14 cellular contexts compared by ENCODE assay signal in the genomic region with DNA sequence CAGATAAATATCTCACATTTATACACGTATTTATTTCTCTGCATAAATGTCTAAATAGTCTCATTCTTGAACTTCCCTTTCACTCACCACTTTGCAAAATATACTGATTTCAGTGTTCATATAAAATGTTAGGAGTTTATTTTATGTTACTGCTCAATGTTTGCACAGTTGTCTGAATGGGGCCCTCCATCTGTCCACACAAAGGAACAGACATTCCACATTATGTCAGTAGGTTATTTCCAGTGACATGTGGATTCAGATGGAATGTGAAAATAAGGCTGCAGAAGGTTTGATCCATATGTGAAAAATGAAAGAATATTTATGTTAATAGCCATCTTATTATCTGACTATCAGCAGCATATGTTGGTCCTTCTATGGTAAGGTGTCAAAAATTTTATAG.
DNase-seq lines count a peak whose midpoint lies in the region; ATAC-seq lines count a peak whose summit lies in the region.
"Had no signal": no experiment of that assay in that cellular context is flagged by ENCODE, and none has a peak within 500 bp of the region (broad histone marks: within the 10 kb centered on the region; RNA-seq: fewer than 3 reads in every experiment).

No MANE protein-coding gene starts in this region.

- intact Hi-C loops in activated T-helper 1 cell treated with anti-CD3 and anti-CD28 coated beads, Interleukin-12 subunit alpha, Interleukin-12 subunit beta, Interleukin-2, Interleukin-4 antibody, amounts not matched to agents 30 ng/mL and 10 ng/mL and 1 ng/mL, durations not matched to agents 14 hours and 24 hours and 36 hours (cut with micrococcal nuclease): no loop called here
- intact Hi-C loops in left colon (cut with DNase I, micrococcal nuclease): no loop called here

- H3K4me3 Mint-ChIP-seq in activated T-helper 1 cell treated with anti-CD3 and anti-CD28 coated beads, Interleukin-12 subunit alpha, Interleukin-12 subunit beta, Interleukin-2, Interleukin-4 antibody, amounts not matched to agents 30 ng/mL and 10 ng/mL and 1 ng/mL, durations not matched to agents 14 hours and 24 hours and 36 hours: no peak overlapping the region

- H3K27ac Mint-ChIP-seq in activated T-helper 1 cell treated with anti-CD3 and anti-CD28 coated beads, Interleukin-12 subunit alpha, Interleukin-12 subunit beta, Interleukin-2, Interleukin-4 antibody, amounts not matched to agents 30 ng/mL and 10 ng/mL and 1 ng/mL, durations not matched to agents 14 hours and 24 hours and 36 hours: no peak overlapping the region
- H3K27ac Mint-ChIP-seq in activated naive CD4-positive, alpha-beta T cell treated with anti-CD3 and anti-CD28 coated beads, Interleukin-2, amount 50 U/mL, for 72 hours: no peak overlapping the region

- H3K4me1 Mint-ChIP-seq in activated T-helper 1 cell treated with anti-CD3 and anti-CD28 coated beads, Interleukin-12 subunit alpha, Interleukin-12 subunit beta, Interleukin-2, Interleukin-4 antibody, amounts not matched to agents 30 ng/mL and 10 ng/mL and 1 ng/mL, durations not matched to agents 14 hours and 24 hours and 36 hours (ENCODE audit: low read depth): no peaks in the 10 kb centered on the region

- H3K27me3 Mint-ChIP-seq in activated T-helper 1 cell treated with anti-CD3 and anti-CD28 coated beads, Interleukin-12 subunit alpha, Interleukin-12 subunit beta, Interleukin-2, Interleukin-4 antibody, amounts not matched to agents 30 ng/mL and 10 ng/mL and 1 ng/mL, durations not matched to agents 14 hours and 24 hours and 36 hours (ENCODE audit: insufficient read depth): no peaks in the 10 kb centered on the region

- peaks cover 9% of the 10 kb centered on the region for H3K9me3 Mint-ChIP-seq in activated T-helper 1 cell treated with anti-CD3 and anti-CD28 coated beads, Interleukin-12 subunit alpha, Interleukin-12 subunit beta, Interleukin-2, Interleukin-4 antibody, amounts not matched to agents 30 ng/mL and 10 ng/mL and 1 ng/mL, durations not matched to agents 14 hours and 24 hours and 36 hours
- H3K9me3 Mint-ChIP-seq in activated naive CD4-positive, alpha-beta T cell treated with anti-CD3 and anti-CD28 coated beads, Interleukin-2, amount 50 U/mL, for 72 hours: peaks cover 31% of the 10 kb centered on the region in 2 donors

- no peak for ATAC-seq in activated naive CD4-positive, alpha-beta T cell treated with anti-CD3 and anti-CD28 coated beads, Interleukin-2, amount 50 U/mL, for 72 hours
- ATAC-seq in left colon: no peak
- ATAC-seq: PC-3 had no signal

- DNase-seq in DMS153 treated with DMSO at 0.1 percent for 48 hours (lab: John Stamatoyannopoulos, UW; ENCODE audit: unreplicated experiment) (peak; percentile 32), NCI-H1694 (lab: John Stamatoyannopoulos, UW) (peak; percentile 67), NCI-H524 (lab: John Stamatoyannopoulos, UW) (peak; percentile 12 to 80), cerebellum (ENCODE audit: low spot score) (peak; percentile 1), left colon (no peak)
- no peak for DNase-seq in activated T-helper 1 cell treated with anti-CD3 and anti-CD28 coated beads, Interleukin-12 subunit alpha, Interleukin-12 subunit beta, Interleukin-2, Interleukin-4 antibody, amounts not matched to agents 30 ng/mL and 10 ng/mL and 1 ng/mL, durations not matched to agents 14 hours and 24 hours and 36 hours (ENCODE audit: low spot score)
- no peak for DNase-seq in activated naive CD4-positive, alpha-beta T cell treated with anti-CD3 and anti-CD28 coated beads, Interleukin-2, amount 50 U/mL, for 72 hours (ENCODE audit: low spot score in 2 of 2)
- DNase-seq: ACHN, AML-193, Calu3, NCI-H1436, NCI-H526, PC-3, T-helper 9 cell had no signal

- H3K36me3 Mint-ChIP-seq in activated T-helper 1 cell treated with anti-CD3 and anti-CD28 coated beads, Interleukin-12 subunit alpha, Interleukin-12 subunit beta, Interleukin-2, Interleukin-4 antibody, amounts not matched to agents 30 ng/mL and 10 ng/mL and 1 ng/mL, durations not matched to agents 14 hours and 24 hours and 36 hours (ENCODE audit: low read depth): no peaks in the 10 kb centered on the region
- no peaks in the 10 kb centered on the region for H3K36me3 Mint-ChIP-seq in activated naive CD4-positive, alpha-beta T cell treated with anti-CD3 and anti-CD28 coated beads, Interleukin-2, amount 50 U/mL, for 72 hours

Comparison
In these comparisons a context has a peak if more than half of its experiments do, and no peak if none do; other contexts are left out.
1. DNase-seq: peak in DMS153 treated with DMSO at 0.1 percent for 48 hours (single experiment), NCI-H1694 (single experiment), NCI-H524 (2 of 2) and cerebellum (single experiment); none in activated T-helper 1 cell treated with anti-CD3 and anti-CD28 coated beads, Interleukin-12 subunit alpha, Interleukin-12 subunit beta, Interleukin-2, Interleukin-4 antibody, amounts not matched to agents 30 ng/mL and 10 ng/mL and 1 ng/mL, durations not matched to agents 14 hours and 24 hours and 36 hours (single experiment), activated naive CD4-positive, alpha-beta T cell treated with anti-CD3 and anti-CD28 coated beads, Interleukin-2, amount 50 U/mL, for 72 hours (0 of 2) and left colon (0 of 2).